8 cellular contexts compared by ENCODE assay signal in genomic region chr7:73725703-73726466, GRCh38. TPM values are rescaled to one million over a fixed set of nuclear protein-coding genes. Genes with fewer than 3 reads are reported as not detected.
DNase-seq lines count a peak whose midpoint lies in the region; ATAC-seq, FAIRE-seq and TF ChIP-seq lines count a peak whose summit lies in the region.

No MANE protein-coding gene starts in this region.

- 18% methylated on average over 8 of the region's 8 CpGs; no CpG with 5 or more reads in 1 of the 2 experiments for WGBS in H1 (ENCODE audit: extremely low coverage in 1 of 2, insufficient coverage in 1 of 2, insufficient read length in 1 of 2, insufficient replicate concordance in 2 of 2, low coverage in 1 of 2, low lambda C conversion rate in 2 of 2, missing lambda C conversion rate in 1 of 2), 2 experiments

- CTCF ChIA-PET in H1 (lab: Charles Lee; ENCODE audit: partially characterized antibody): interaction anchor here (0.6 to 4.6 kb wide), 47 partner anchors 9 to 973 kb away, joined by 3 to 45 read pairs (median 4); partner anchors contain the start of gene ABHD11

- H2BK120ac ChIP-seq in H1 (replicated peaks; ENCODE audit: low read depth, low read length): peak overlapping the region; percentile 28

- H3K36me3 ChIP-seq in H1 (ENCODE audit: control insufficient read depth in 2 of 4, insufficient read depth in 4 of 4, low read length in 3 of 4): no peaks in the 10 kb centered on the region

- no peak for TF ChIP-seq POLR2A in H1 (IDR thresholded peaks at IDR 0.05; ENCODE audit: control extremely low read depth in 1 of 2, low read depth in 2 of 2, low read length in 2 of 2)

- no peaks in the 10 kb centered on the region for H3K79me2 ChIP-seq in H1 (ENCODE audit: control insufficient read depth in 1 of 2, insufficient read depth in 2 of 2, low read length in 2 of 2)

- H2BK5ac ChIP-seq in H1 (ENCODE audit: low read depth, low read length): no peak overlapping the region

- H3K4me1 ChIP-seq in H1 (replicated peaks in 1 of 4; ENCODE audit: control insufficient read depth in 3 of 4, insufficient read depth in 4 of 4, low read length in 3 of 4): no peaks in the 10 kb centered on the region

- no peak overlapping the region for H4K8ac ChIP-seq in H1 (ENCODE audit: extremely low read depth, insufficient read depth, low read length)

- no peaks in the 10 kb centered on the region for H3K79me1 ChIP-seq in H1 (ENCODE audit: low read depth, low read length)

- no peak overlapping the region for H3K4ac ChIP-seq in H1 (replicated peaks; ENCODE audit: insufficient read length, low read depth, low read length)

- no peaks in the 10 kb centered on the region; a peak in 1 of 7 replicates for H3K27me3 ChIP-seq in H1 (replicated peaks in 1 of 4; ENCODE audit: control insufficient read depth in 3 of 4, extremely low read depth in 1 of 4, insufficient read depth in 3 of 4, low read length in 3 of 4)

- peak overlapping the region; percentile 77; the same call in 1 of the 2 replicates for H2BK12ac ChIP-seq in H1 (ENCODE audit: low read depth, low read length)

- no peak overlapping the region for H3K23ac ChIP-seq in H1 (ENCODE audit: insufficient read length)

- peak overlapping the region; percentile 93; the same call in 1 of the 2 replicates for H2BK20ac ChIP-seq in H1 (ENCODE audit: low read length)

- TF ChIP-seq CTCF in H1 (IDR thresholded peaks at IDR 0.05; ENCODE audit: control extremely low read depth in 1 of 3, insufficient read depth in 1 of 3, low read depth in 1 of 3, low read length in 3 of 3): peak; percentile 94 to 99 (median 99)

- H3K9me3 ChIP-seq in H1 (ENCODE audit: insufficient read depth in 2 of 2, low read depth in 1 of 2, low read length in 1 of 2): no peaks in the 10 kb centered on the region

- peak overlapping the region; percentile 52 for H4K91ac ChIP-seq in H1 (replicated peaks; ENCODE audit: insufficient read length, low read length)

- no peak overlapping the region for H3K27ac ChIP-seq in H1 (ENCODE audit: low read depth, low read length)

- no peak overlapping the region for H3K4me2 ChIP-seq in H1 (ENCODE audit: insufficient read depth in 1 of 2, low read depth in 2 of 2, low read length in 2 of 2)

- peaks cover 3% of the 10 kb centered on the region; the same call in 1 of the 2 replicates for H3K23me2 ChIP-seq in H1 (ENCODE audit: low read depth, low read length)

- H3K56ac ChIP-seq in H1 (replicated peaks; ENCODE audit: insufficient read length, low read depth, low read length): no peak overlapping the region

- no peak for FAIRE-seq in H1 (lab: Jason Lieb, UNC)

- no peak overlapping the region; the same call in 1 of the 2 replicates for H3K18ac ChIP-seq in H1 (ENCODE audit: extremely low read depth, low read length)

- H2BK15ac ChIP-seq in H1 (ENCODE audit: low read length): peak overlapping the region; percentile 99; the same call in 1 of the 2 replicates

- H2AK5ac ChIP-seq in H1 (ENCODE audit: low read depth, low read length): no peak overlapping the region

- H3K4me3 ChIP-seq in H1 (ENCODE audit: extremely low read depth in 1 of 4, insufficient read depth in 2 of 4, low read depth in 3 of 4, low read length in 4 of 4): no peak overlapping the region

- H4K5ac ChIP-seq in H1 (ENCODE audit: insufficient read length, low read depth, low read length): no peak overlapping the region

- peak; percentile 97 to 98 for TF ChIP-seq RAD21 in H1 (IDR thresholded peaks at IDR 0.05 in 1 of 2, conservative IDR thresholded peaks at IDR 0.05 in 1 of 2; ENCODE audit: low read depth in 2 of 2, low read length in 2 of 2)

- no peak overlapping the region for H3K14ac ChIP-seq in H1 (ENCODE audit: insufficient read length)

- H4K20me1 ChIP-seq in H1 (replicated peaks in 1 of 2; ENCODE audit: control insufficient read depth in 1 of 2, insufficient read depth in 2 of 2, low read length in 2 of 2): peaks cover 0 to 3% of the 10 kb centered on the region in 2 experiments

- no peak overlapping the region for H3K9ac ChIP-seq in H1 (replicated peaks in 1 of 4; ENCODE audit: extremely low read depth in 1 of 4, low read depth in 3 of 4, low read length in 3 of 4)

- DNase-seq in C1 segment of cervical spinal cord (lab: John Stamatoyannopoulos, UW): peak in 13 of 14 donors; percentile 4 to 81 (median 58)
- DNase-seq in HK-2 (ENCODE audit: unreplicated experiment): peak; percentile 91
- DNase-seq in NOMO-1 treated with dmso at 0.1 percent for 144 hours (lab: John Stamatoyannopoulos, UW; ENCODE audit: unreplicated experiment): peak; percentile 76
- peak; percentile 71 to 99 (median 97) for DNase-seq in activated CD8-positive, alpha-beta memory T cell treated with anti-CD3 and anti-CD28 coated beads for 48 hours (ENCODE audit: low read depth in 2 of 3, low spot score in 2 of 3)
- peak in 1 of 2 experiments; percentile 100 for DNase-seq in H1 (ENCODE audit: low read depth in 1 of 2, low spot score in 2 of 2)
- peak; percentile 78 for DNase-seq in midbrain (lab: John Stamatoyannopoulos, UW)
- peak; percentile 87 for DNase-seq in stimulated activated CD8-positive, alpha-beta memory T cell treated with anti-CD3 and anti-CD28 coated beads, Interleukin-4, amount 100 ng/mL, for 24 hours (ENCODE audit: low read depth)

- no peak overlapping the region for H2AFZ ChIP-seq in H1 (ENCODE audit: low read length)

- TF ChIP-seq EP300 in H1 (IDR thresholded peaks at IDR 0.05; ENCODE audit: borderline replicate concordance in 1 of 2, low read depth in 2 of 2, low read length in 2 of 2): no peak

- peak; percentile 91 for ATAC-seq in GM19351 (IDR thresholded peaks at IDR 0.05; ENCODE audit: unreplicated experiment)

- POLR2A ChIA-PET in H1 (lab: Charles Lee; ENCODE audit: partially characterized antibody): interaction anchor here (0.9 to 1.9 kb wide), 4 partner anchors 8 to 103 kb away, joined by 3 to 6 read pairs (median 3); partner anchors contain the start of gene ABHD11

TF ChIP-seq in H1, 55 proteins besides CTCF, POLR2A, EP300 and RAD21 (continues in another document):
- TF ChIP-seq GABPA (IDR thresholded peaks at IDR 0.05; ENCODE audit: borderline replicate concordance, insufficient read depth, low read length) (peak; percentile 37; the same call in 1 of the 2 replicates), GTF2F1 (IDR thresholded peaks at IDR 0.05; ENCODE audit: borderline replicate concordance, low read depth, low read length) (no peak), MAX (IDR thresholded peaks at IDR 0.05) (peak; percentile 55; the same call in 1 of the 2 replicates)

RNA-seq across cellular contexts. Expression of gene STX1A, which starts 6.4 kb away (rescaled TPM):
- 9.9 and 13.5 TPM in 2 replicates for total RNA-seq in H1 (2021; fragmentation: NEBNext Ultra II Directional; extraction: Animal tissue kit (Norgen Biotek cat#: 25700))
- polyA plus RNA-seq in H1 (2011; rRNA removed): 17.5 and 25.9 TPM in 2 replicates
- 17.2 TPM for polyA plus RNA-seq in H1 (2011; cell fraction: cytosol; rRNA removed)
- 116 TPM for polyA plus RNA-seq in H1 (2011; cell fraction: nucleus; rRNA removed)
- polyA plus RNA-seq in H1 (2012, experiment 1 of 2): 14.9 to 20.1 TPM (median 18.4 TPM) in 4 replicates
- polyA plus RNA-seq in H1 (2012, experiment 2 of 2): 9.2 TPM
- 11.4 TPM for polyA plus RNA-seq in H1 (2013, experiment 1 of 2)
- 12.0 TPM for polyA plus RNA-seq in H1 (2013, experiment 2 of 2)
- polyA minus RNA-seq in H1 (2011; rRNA and poly(A)+ RNA removed): 8.2 and 9.8 TPM in 2 replicates
- 10.2 TPM for polyA minus RNA-seq in H1 (2011; cell fraction: cytosol; rRNA and poly(A)+ RNA removed)
- 14.3 TPM for polyA minus RNA-seq in H1 (2011; cell fraction: nucleus; rRNA and poly(A)+ RNA removed)

RNA-seq across cellular contexts. Expression of gene ABHD11, which starts 12.7 kb away (rescaled TPM):
- 19.8 and 19.9 TPM in 2 replicates for total RNA-seq in H1 (2021; fragmentation: NEBNext Ultra II Directional; extraction: Animal tissue kit (Norgen Biotek cat#: 25700))
- 42.2 and 50.5 TPM in 2 replicates for polyA plus RNA-seq in H1 (2011; rRNA removed)
- polyA plus RNA-seq in H1 (2011; cell fraction: cytosol; rRNA removed): 36.5 TPM
- polyA plus RNA-seq in H1 (2011; cell fraction: nucleus; rRNA removed): 37.8 TPM
- 14.5 to 27.1 TPM (median 22.3 TPM) in 4 replicates for polyA plus RNA-seq in H1 (2012, experiment 1 of 2)
- polyA plus RNA-seq in H1 (2012, experiment 2 of 2): 19.7 TPM
- polyA plus RNA-seq in H1 (2013, experiment 1 of 2): 9.7 TPM
- polyA plus RNA-seq in H1 (2013, experiment 2 of 2): 8.4 TPM
- polyA minus RNA-seq in H1 (2011; rRNA and poly(A)+ RNA removed): 11.2 and 21.4 TPM in 2 replicates
- 14.8 TPM for polyA minus RNA-seq in H1 (2011; cell fraction: cytosol; rRNA and poly(A)+ RNA removed)
- 45.5 TPM for polyA minus RNA-seq in H1 (2011; cell fraction: nucleus; rRNA and poly(A)+ RNA removed)

RNA-seq across cellular contexts. Expression of gene BUD23, which starts 42.5 kb away (rescaled TPM):
- total RNA-seq in H1 (2021; fragmentation: NEBNext Ultra II Directional; extraction: Animal tissue kit (Norgen Biotek cat#: 25700)): 72.2 and 78.4 TPM in 2 replicates
- polyA plus RNA-seq in H1 (2011; rRNA removed): 72.3 and 76.5 TPM in 2 replicates
- 102 TPM for polyA plus RNA-seq in H1 (2011; cell fraction: cytosol; rRNA removed)
- 59.5 TPM for polyA plus RNA-seq in H1 (2011; cell fraction: nucleus; rRNA removed)
- polyA plus RNA-seq in H1 (2012, experiment 1 of 2): 82.5 to 105 TPM (median 96.1 TPM) in 4 replicates
- polyA plus RNA-seq in H1 (2012, experiment 2 of 2): 78.5 TPM
- polyA plus RNA-seq in H1 (2013, experiment 1 of 2): 147 TPM
- 170 TPM for polyA plus RNA-seq in H1 (2013, experiment 2 of 2)
- polyA minus RNA-seq in H1 (2011; rRNA and poly(A)+ RNA removed): 31.4 and 38.7 TPM in 2 replicates
- polyA minus RNA-seq in H1 (2011; cell fraction: cytosol; rRNA and poly(A)+ RNA removed): 22.4 TPM
- polyA minus RNA-seq in H1 (2011; cell fraction: nucleus; rRNA and poly(A)+ RNA removed): 19.5 TPM

RNA-seq across cellular contexts. Expression of gene DNAJC30, which starts 42.6 kb away (rescaled TPM):
- total RNA-seq in H1 (2021; fragmentation: NEBNext Ultra II Directional; extraction: Animal tissue kit (Norgen Biotek cat#: 25700)): 6.0 and 6.1 TPM in 2 replicates
- polyA plus RNA-seq in H1 (2011; rRNA removed): 6.3 and 10.0 TPM in 2 replicates
- polyA plus RNA-seq in H1 (2011; cell fraction: cytosol; rRNA removed): 5.9 TPM
- polyA plus RNA-seq in H1 (2011; cell fraction: nucleus; rRNA removed): 6.7 TPM
- 3.7 to 5.1 TPM (median 4.4 TPM) in 4 replicates for polyA plus RNA-seq in H1 (2012, experiment 1 of 2)
- 5.4 TPM for polyA plus RNA-seq in H1 (2012, experiment 2 of 2)
- 5.8 TPM for polyA plus RNA-seq in H1 (2013, experiment 1 of 2)
- 5.2 TPM for polyA plus RNA-seq in H1 (2013, experiment 2 of 2)
- polyA minus RNA-seq in H1 (2011; rRNA and poly(A)+ RNA removed): 3.4 and 4.4 TPM in 2 replicates
- 3.7 TPM for polyA minus RNA-seq in H1 (2011; cell fraction: cytosol; rRNA and poly(A)+ RNA removed)
- 10.2 TPM for polyA minus RNA-seq in H1 (2011; cell fraction: nucleus; rRNA and poly(A)+ RNA removed)

RNA-seq across cellular contexts. Expression of gene CLDN3, which starts 44.2 kb away (rescaled TPM):
- 19.1 and 20.8 TPM in 2 replicates for total RNA-seq in H1 (2021; fragmentation: NEBNext Ultra II Directional; extraction: Animal tissue kit (Norgen Biotek cat#: 25700))
- polyA plus RNA-seq in H1 (2011; rRNA removed): 65.2 and 91.2 TPM in 2 replicates
- 58.8 TPM for polyA plus RNA-seq in H1 (2011; cell fraction: cytosol; rRNA removed)
- 34.8 TPM for polyA plus RNA-seq in H1 (2011; cell fraction: nucleus; rRNA removed)
- 9.8 to 35.8 TPM (median 30.8 TPM) in 4 replicates for polyA plus RNA-seq in H1 (2012, experiment 1 of 2)
- 21.8 TPM for polyA plus RNA-seq in H1 (2012, experiment 2 of 2)
- 21.4 TPM for polyA plus RNA-seq in H1 (2013, experiment 1 of 2)
- polyA plus RNA-seq in H1 (2013, experiment 2 of 2): 23.6 TPM
- polyA minus RNA-seq in H1 (2011; rRNA and poly(A)+ RNA removed): 9.0 and 10.2 TPM in 2 replicates
- polyA minus RNA-seq in H1 (2011; cell fraction: cytosol; rRNA and poly(A)+ RNA removed): 22.8 TPM
- 20.8 TPM for polyA minus RNA-seq in H1 (2011; cell fraction: nucleus; rRNA and poly(A)+ RNA removed)
